Comparison of ENCODE assay signal across 1 cellular context in the genomic region with DNA sequence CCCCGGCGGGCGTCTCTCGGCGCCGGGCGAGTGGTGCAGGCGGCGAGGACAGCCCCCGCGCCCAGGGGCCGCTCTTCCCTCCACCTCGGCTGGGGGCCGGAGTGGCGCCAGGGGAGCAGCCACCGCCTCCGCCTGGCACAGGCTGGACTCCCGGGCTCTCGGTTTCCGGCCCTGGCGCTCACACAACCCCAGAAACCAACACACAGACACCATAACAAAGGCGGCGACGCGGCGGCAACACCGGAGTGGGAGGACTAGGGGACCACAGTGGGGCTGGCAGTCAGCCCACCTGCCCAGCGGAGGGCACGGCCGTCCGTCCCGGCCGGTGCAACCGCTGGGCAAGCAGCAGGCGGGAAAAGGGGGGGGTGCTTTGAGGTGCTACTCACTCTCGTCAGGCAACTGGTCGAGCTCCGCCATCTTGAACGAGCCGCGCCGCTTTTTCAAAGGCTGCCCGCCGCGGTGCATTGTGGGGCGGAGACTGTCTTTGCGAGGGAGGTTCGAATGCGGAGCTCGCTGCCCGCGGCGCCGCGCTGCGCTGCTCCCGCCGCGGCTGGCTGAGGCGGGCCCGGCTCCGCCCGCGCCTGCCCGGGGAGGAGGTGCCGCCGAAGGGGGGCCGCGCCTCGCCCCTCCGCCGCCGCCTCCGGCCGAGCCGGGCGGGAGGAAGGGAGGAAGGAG.
TF ChIP-seq lines count a peak whose summit lies in the region.

A gene with protein sequence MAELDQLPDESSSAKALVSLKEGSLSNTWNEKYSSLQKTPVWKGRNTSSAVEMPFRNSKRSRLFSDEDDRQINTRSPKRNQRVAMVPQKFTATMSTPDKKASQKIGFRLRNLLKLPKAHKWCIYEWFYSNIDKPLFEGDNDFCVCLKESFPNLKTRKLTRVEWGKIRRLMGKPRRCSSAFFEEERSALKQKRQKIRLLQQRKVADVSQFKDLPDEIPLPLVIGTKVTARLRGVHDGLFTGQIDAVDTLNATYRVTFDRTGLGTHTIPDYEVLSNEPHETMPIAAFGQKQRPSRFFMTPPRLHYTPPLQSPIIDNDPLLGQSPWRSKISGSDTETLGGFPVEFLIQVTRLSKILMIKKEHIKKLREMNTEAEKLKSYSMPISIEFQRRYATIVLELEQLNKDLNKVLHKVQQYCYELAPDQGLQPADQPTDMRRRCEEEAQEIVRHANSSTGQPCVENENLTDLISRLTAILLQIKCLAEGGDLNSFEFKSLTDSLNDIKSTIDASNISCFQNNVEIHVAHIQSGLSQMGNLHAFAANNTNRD (minus strand): TSS at position 442 of the 675 bp plus-strand sequence. CDS start 25 bp downstream, at position 417.

TF ChIP-seq in H1, 55 proteins besides CTCF, POLR2A, EP300 and RAD21 (continues in another document):
- peak; percentile 86 for TF ChIP-seq POLR2AphosphoS5 (IDR thresholded peaks at IDR 0.05; ENCODE audit: low read depth, low read length)
- no peak for TF ChIP-seq TEAD4 (IDR thresholded peaks at IDR 0.05; ENCODE audit: low read depth, low read length)
- TF ChIP-seq PHF8 (conservative IDR thresholded peaks at IDR 0.05; ENCODE audit: low read depth, low read length): peak; percentile 96
- TF ChIP-seq BRCA1 (IDR thresholded peaks at IDR 0.05; ENCODE audit: low read depth, low read length): no peak
- TF ChIP-seq, protein P1, sequence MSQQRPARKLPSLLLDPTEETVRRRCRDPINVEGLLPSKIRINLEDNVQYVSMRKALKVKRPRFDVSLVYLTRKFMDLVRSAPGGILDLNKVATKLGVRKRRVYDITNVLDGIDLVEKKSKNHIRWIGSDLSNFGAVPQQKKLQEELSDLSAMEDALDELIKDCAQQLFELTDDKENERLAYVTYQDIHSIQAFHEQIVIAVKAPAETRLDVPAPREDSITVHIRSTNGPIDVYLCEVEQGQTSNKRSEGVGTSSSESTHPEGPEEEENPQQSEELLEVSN (IDR thresholded peaks at IDR 0.05): 0 out of 2 replicates have a peak, but pooled peaks have one; percentile 36
- TF ChIP-seq EGR1 (IDR thresholded peaks at IDR 0.05; ENCODE audit: borderline replicate concordance, low read depth, low read length): no peak
- TF ChIP-seq TCF12 (IDR thresholded peaks at IDR 0.05; ENCODE audit: low read depth, low read length): no peak
- TF ChIP-seq CBX5 (IDR thresholded peaks at IDR 0.05; ENCODE audit: low read depth, low read length): no peak
- TF ChIP-seq KDM4A (IDR thresholded peaks at IDR 0.05; ENCODE audit: low read depth, low read length, severe bottlenecking): peak; percentile 66
- no peak for TF ChIP-seq SIRT6 (IDR thresholded peaks at IDR 0.05; ENCODE audit: low read length)
- TF ChIP-seq KDM1A (IDR thresholded peaks at IDR 0.05; ENCODE audit: borderline replicate concordance, low read length): no peak
- peak; percentile 51; the same call in 1 of the 2 replicates for TF ChIP-seq CREB1 (IDR thresholded peaks at IDR 0.05)
- TF ChIP-seq KDM5A (IDR thresholded peaks at IDR 0.05; ENCODE audit: low read length): peak; percentile 62; the same call in 1 of the 2 replicates
- no peak for TF ChIP-seq RNF2 (IDR thresholded peaks at IDR 0.05; ENCODE audit: borderline replicate concordance, low read depth, low read length, missing control alignments, poor library complexity, severe bottlenecking)
- no peak for TF ChIP-seq RFX5 (IDR thresholded peaks at IDR 0.05; ENCODE audit: borderline replicate concordance, low read depth, low read length)
- peak; percentile 93 for TF ChIP-seq ASH2L (IDR thresholded peaks at IDR 0.05; ENCODE audit: low read length)
- TF ChIP-seq, protein P2, sequence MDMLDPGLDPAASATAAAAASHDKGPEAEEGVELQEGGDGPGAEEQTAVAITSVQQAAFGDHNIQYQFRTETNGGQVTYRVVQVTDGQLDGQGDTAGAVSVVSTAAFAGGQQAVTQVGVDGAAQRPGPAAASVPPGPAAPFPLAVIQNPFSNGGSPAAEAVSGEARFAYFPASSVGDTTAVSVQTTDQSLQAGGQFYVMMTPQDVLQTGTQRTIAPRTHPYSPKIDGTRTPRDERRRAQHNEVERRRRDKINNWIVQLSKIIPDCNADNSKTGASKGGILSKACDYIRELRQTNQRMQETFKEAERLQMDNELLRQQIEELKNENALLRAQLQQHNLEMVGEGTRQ (IDR thresholded peaks at IDR 0.05; ENCODE audit: low read length): no peak
- TF ChIP-seq, protein P3, sequence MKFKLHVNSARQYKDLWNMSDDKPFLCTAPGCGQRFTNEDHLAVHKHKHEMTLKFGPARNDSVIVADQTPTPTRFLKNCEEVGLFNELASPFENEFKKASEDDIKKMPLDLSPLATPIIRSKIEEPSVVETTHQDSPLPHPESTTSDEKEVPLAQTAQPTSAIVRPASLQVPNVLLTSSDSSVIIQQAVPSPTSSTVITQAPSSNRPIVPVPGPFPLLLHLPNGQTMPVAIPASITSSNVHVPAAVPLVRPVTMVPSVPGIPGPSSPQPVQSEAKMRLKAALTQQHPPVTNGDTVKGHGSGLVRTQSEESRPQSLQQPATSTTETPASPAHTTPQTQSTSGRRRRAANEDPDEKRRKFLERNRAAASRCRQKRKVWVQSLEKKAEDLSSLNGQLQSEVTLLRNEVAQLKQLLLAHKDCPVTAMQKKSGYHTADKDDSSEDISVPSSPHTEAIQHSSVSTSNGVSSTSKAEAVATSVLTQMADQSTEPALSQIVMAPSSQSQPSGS (IDR thresholded peaks at IDR 0.05; ENCODE audit: low read length): no peak
- no peak for TF ChIP-seq BCL11A (IDR thresholded peaks at IDR 0.05; ENCODE audit: low read depth in 2 of 2, low read length in 2 of 2)
- TF ChIP-seq, protein P4, sequence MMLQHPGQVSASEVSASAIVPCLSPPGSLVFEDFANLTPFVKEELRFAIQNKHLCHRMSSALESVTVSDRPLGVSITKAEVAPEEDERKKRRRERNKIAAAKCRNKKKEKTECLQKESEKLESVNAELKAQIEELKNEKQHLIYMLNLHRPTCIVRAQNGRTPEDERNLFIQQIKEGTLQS (IDR thresholded peaks at IDR 0.05; ENCODE audit: insufficient read depth, low read depth, low read length): no peak
- TF ChIP-seq FOSL1 (IDR thresholded peaks at IDR 0.05; ENCODE audit: insufficient read depth, low read depth, low read length): no peak
- TF ChIP-seq HDAC2 (IDR thresholded peaks at IDR 0.05; ENCODE audit: borderline replicate concordance in 1 of 2, low read depth in 2 of 2, low read length in 2 of 2): peak in 1 of 2 experiments; percentile 49; a peak in 1 of 4 replicates
- no peak for TF ChIP-seq SUZ12 (IDR thresholded peaks at IDR 0.05; ENCODE audit: low read length)
- TF ChIP-seq TAF7 (optimal IDR thresholded peaks at IDR 0.05; ENCODE audit: borderline replicate concordance, low read depth, low read length): peak; percentile 50
- TF ChIP-seq SRF (IDR thresholded peaks at IDR 0.05; ENCODE audit: low read depth, low read length): no peak
- no peak for TF ChIP-seq SAP30 (IDR thresholded peaks at IDR 0.05; ENCODE audit: insufficient read depth, insufficient replicate concordance, low read length)
- TF ChIP-seq TAF1 (IDR thresholded peaks at IDR 0.05; ENCODE audit: low read depth, low read length): peak; percentile 96
- no peak for TF ChIP-seq POU5F1 (IDR thresholded peaks at IDR 0.05; ENCODE audit: low read depth, low read length)
- no peak for TF ChIP-seq GABPA (IDR thresholded peaks at IDR 0.05; ENCODE audit: borderline replicate concordance, insufficient read depth, low read length)
- no peak for TF ChIP-seq CEBPB (IDR thresholded peaks at IDR 0.05; ENCODE audit: low read depth, low read length)
- TF ChIP-seq CBX8 (IDR thresholded peaks at IDR 0.05; ENCODE audit: borderline replicate concordance, low read depth, low read length): no peak
- no peak for TF ChIP-seq RXRA (IDR thresholded peaks at IDR 0.05; ENCODE audit: insufficient read depth, low read depth, low read length)
- no peak for TF ChIP-seq CTBP2 (IDR thresholded peaks at IDR 0.05; ENCODE audit: borderline replicate concordance, insufficient read depth, insufficient read length, low read length)
- peak; percentile 61 to 63; a peak in 2 of 4 replicates for TF ChIP-seq SIN3A (conservative IDR thresholded peaks at IDR 0.05 in 1 of 2, IDR thresholded peaks at IDR 0.05 in 1 of 2; ENCODE audit: low read depth in 1 of 2, low read length in 2 of 2)
- TF ChIP-seq JUND (IDR thresholded peaks at IDR 0.05; ENCODE audit: low read length): 0 out of 2 replicates have a peak, but pooled peaks have one; percentile 32
- TF ChIP-seq NRF1 (IDR thresholded peaks at IDR 0.05; ENCODE audit: low read depth, low read length): peak; percentile 14; the same call in 1 of the 2 replicates
- no peak for TF ChIP-seq JUN (IDR thresholded peaks at IDR 0.05; ENCODE audit: low read depth, low read length)
- no peak for TF ChIP-seq MAFK (IDR thresholded peaks at IDR 0.05; ENCODE audit: low read depth, low read length)
- TF ChIP-seq YY1 (IDR thresholded peaks at IDR 0.05; ENCODE audit: low read depth, low read length): peak; percentile 96
- TF ChIP-seq GTF2F1 (IDR thresholded peaks at IDR 0.05; ENCODE audit: borderline replicate concordance, low read depth, low read length): no peak
- no peak for TF ChIP-seq SP4 (IDR thresholded peaks at IDR 0.05; ENCODE audit: low read length)
- TF ChIP-seq HDAC6 (IDR thresholded peaks at IDR 0.05; ENCODE audit: low read depth, low read length): no peak
- TF ChIP-seq, protein P5, sequence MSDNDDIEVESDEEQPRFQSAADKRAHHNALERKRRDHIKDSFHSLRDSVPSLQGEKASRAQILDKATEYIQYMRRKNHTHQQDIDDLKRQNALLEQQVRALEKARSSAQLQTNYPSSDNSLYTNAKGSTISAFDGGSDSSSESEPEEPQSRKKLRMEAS (IDR thresholded peaks at IDR 0.05): no peak
- TF ChIP-seq TBP (IDR thresholded peaks at IDR 0.05; ENCODE audit: low read depth, low read length): peak; percentile 85
- no peak for TF ChIP-seq CHD1 (IDR thresholded peaks at IDR 0.05; ENCODE audit: low read depth, low read length)
- TF ChIP-seq, protein P6, sequence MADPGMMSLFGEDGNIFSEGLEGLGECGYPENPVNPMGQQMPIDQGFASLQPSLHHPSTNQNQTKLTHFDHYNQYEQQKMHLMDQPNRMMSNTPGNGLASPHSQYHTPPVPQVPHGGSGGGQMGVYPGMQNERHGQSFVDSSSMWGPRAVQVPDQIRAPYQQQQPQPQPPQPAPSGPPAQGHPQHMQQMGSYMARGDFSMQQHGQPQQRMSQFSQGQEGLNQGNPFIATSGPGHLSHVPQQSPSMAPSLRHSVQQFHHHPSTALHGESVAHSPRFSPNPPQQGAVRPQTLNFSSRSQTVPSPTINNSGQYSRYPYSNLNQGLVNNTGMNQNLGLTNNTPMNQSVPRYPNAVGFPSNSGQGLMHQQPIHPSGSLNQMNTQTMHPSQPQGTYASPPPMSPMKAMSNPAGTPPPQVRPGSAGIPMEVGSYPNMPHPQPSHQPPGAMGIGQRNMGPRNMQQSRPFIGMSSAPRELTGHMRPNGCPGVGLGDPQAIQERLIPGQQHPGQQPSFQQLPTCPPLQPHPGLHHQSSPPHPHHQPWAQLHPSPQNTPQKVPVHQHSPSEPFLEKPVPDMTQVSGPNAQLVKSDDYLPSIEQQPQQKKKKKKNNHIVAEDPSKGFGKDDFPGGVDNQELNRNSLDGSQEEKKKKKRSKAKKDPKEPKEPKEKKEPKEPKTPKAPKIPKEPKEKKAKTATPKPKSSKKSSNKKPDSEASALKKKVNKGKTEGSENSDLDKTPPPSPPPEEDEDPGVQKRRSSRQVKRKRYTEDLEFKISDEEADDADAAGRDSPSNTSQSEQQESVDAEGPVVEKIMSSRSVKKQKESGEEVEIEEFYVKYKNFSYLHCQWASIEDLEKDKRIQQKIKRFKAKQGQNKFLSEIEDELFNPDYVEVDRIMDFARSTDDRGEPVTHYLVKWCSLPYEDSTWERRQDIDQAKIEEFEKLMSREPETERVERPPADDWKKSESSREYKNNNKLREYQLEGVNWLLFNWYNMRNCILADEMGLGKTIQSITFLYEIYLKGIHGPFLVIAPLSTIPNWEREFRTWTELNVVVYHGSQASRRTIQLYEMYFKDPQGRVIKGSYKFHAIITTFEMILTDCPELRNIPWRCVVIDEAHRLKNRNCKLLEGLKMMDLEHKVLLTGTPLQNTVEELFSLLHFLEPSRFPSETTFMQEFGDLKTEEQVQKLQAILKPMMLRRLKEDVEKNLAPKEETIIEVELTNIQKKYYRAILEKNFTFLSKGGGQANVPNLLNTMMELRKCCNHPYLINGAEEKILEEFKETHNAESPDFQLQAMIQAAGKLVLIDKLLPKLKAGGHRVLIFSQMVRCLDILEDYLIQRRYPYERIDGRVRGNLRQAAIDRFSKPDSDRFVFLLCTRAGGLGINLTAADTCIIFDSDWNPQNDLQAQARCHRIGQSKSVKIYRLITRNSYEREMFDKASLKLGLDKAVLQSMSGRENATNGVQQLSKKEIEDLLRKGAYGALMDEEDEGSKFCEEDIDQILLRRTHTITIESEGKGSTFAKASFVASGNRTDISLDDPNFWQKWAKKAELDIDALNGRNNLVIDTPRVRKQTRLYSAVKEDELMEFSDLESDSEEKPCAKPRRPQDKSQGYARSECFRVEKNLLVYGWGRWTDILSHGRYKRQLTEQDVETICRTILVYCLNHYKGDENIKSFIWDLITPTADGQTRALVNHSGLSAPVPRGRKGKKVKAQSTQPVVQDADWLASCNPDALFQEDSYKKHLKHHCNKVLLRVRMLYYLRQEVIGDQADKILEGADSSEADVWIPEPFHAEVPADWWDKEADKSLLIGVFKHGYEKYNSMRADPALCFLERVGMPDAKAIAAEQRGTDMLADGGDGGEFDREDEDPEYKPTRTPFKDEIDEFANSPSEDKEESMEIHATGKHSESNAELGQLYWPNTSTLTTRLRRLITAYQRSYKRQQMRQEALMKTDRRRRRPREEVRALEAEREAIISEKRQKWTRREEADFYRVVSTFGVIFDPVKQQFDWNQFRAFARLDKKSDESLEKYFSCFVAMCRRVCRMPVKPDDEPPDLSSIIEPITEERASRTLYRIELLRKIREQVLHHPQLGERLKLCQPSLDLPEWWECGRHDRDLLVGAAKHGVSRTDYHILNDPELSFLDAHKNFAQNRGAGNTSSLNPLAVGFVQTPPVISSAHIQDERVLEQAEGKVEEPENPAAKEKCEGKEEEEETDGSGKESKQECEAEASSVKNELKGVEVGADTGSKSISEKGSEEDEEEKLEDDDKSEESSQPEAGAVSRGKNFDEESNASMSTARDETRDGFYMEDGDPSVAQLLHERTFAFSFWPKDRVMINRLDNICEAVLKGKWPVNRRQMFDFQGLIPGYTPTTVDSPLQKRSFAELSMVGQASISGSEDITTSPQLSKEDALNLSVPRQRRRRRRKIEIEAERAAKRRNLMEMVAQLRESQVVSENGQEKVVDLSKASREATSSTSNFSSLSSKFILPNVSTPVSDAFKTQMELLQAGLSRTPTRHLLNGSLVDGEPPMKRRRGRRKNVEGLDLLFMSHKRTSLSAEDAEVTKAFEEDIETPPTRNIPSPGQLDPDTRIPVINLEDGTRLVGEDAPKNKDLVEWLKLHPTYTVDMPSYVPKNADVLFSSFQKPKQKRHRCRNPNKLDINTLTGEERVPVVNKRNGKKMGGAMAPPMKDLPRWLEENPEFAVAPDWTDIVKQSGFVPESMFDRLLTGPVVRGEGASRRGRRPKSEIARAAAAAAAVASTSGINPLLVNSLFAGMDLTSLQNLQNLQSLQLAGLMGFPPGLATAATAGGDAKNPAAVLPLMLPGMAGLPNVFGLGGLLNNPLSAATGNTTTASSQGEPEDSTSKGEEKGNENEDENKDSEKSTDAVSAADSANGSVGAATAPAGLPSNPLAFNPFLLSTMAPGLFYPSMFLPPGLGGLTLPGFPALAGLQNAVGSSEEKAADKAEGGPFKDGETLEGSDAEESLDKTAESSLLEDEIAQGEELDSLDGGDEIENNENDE (IDR thresholded peaks at IDR 0.05; ENCODE audit: insufficient replicate concordance, low read length): no peak
- TF ChIP-seq SIX5 (IDR thresholded peaks at IDR 0.05; ENCODE audit: low read depth, low read length): no peak
- peak; percentile 85; the same call in 1 of the 2 replicates for TF ChIP-seq RBBP5 (IDR thresholded peaks at IDR 0.05; ENCODE audit: borderline replicate concordance, low read depth, low read length)
- no peak for TF ChIP-seq EZH2 (IDR thresholded peaks at IDR 0.05; ENCODE audit: low read depth, low read length, severe bottlenecking)
- TF ChIP-seq ZNF274 (IDR thresholded peaks at IDR 0.05; ENCODE audit: borderline replicate concordance, extremely low read depth, low read length): no peak
